ENCODE assay signal across 17 cellular contexts in genomic region chr2:122750808-122751207, GRCh38.
DNase-seq lines count a peak whose midpoint lies in the region; ATAC-seq, FAIRE-seq and TF ChIP-seq lines count a peak whose summit lies in the region.
"Had no signal": no experiment of that assay in that cellular context is flagged by ENCODE, and none has a peak within 500 bp of the region (broad histone marks: within the 10 kb centered on the region; RNA-seq: fewer than 3 reads in every experiment).

No MANE protein-coding gene starts in this region.

- peak; percentile 92 for FAIRE-seq in RCC 7860 (lab: Jason Lieb, UNC)
- peak; percentile 97 for FAIRE-seq in endometrium (lab: Jason Lieb, UNC)
- FAIRE-seq in pancreas (lab: Jason Lieb, UNC), result peak; percentile 97
- FAIRE-seq in GM12892 (lab: Jason Lieb, UNC), result no peak
- FAIRE-seq: A549, D721Med, H1, HepG2 had no signal

- no peak overlapping the region for H3K27ac ChIP-seq in pancreas
- H3K27ac ChIP-seq: A549, C4-2B had no signal

- H3K9me3 ChIP-seq in pancreas, result no peaks in the 10 kb centered on the region
- H3K9me3 ChIP-seq: A549, Caco-2 had no signal

- no peak overlapping the region for H3K4me3 ChIP-seq in pancreas
- H3K4me3 ChIP-seq: A549 had no signal

- TF ChIP-seq POLR2A in GM12892 (IDR thresholded peaks at IDR 0.05; ENCODE audit: low read depth, low read length), result no peak

- no peaks in the 10 kb centered on the region for H3K36me3 ChIP-seq in pancreas

- ATAC-seq in pancreas (no peak), HG02763 (IDR thresholded peaks at IDR 0.05; ENCODE audit: unreplicated experiment) (no peak)
- ATAC-seq: A549, HepG2 had no signal

- no peaks in the 10 kb centered on the region for H3K27me3 ChIP-seq in pancreas

- no peaks in the 10 kb centered on the region for H3K4me1 ChIP-seq in pancreas
- H3K4me1 ChIP-seq: A549 had no signal

- intact Hi-C loops in pancreas (cut with DNase I), result no loop called here

- DNase-seq in RCC 7860 (ENCODE audit: low spot score) (no peak), pancreas (no peak), cerebellum (ENCODE audit: low spot score) (no peak), GM12892 (ENCODE audit: insufficient read length) (no peak)
- DNase-seq: AML-193; Caco-2; CD4-positive, alpha-beta T cell; GDM1; H9; KBM-7 had no signal

- TF ChIP-seq CTCF in pancreas (IDR thresholded peaks at IDR 0.05), result no peak
